ENCODE assay signal across 39 cellular contexts in the genomic region with DNA sequence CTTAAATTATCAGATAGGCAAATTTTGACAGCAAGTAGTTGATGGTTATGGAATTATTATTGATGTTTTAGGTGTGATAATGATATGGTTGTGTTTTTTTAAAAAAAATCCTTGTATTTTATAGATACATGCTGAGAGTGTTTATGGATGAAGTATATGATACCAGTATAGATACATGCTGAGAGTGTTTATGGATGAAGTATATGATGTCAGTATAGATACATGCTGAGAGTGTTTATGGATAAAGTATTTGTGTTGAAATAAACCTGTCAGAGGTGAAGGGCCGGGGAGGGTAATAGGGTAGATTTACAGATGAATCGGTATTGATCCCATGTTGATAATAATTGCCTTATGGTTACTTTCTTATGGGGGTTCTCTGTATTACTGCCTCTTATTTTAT. TPM values are rescaled to one million over a fixed set of nuclear protein-coding genes. Genes with fewer than 3 reads are reported as not detected.
"Had no signal": no experiment of that assay in that cellular context is flagged by ENCODE, and none has a peak within 500 bp of the region (broad histone marks: within the 10 kb centered on the region; RNA-seq: fewer than 3 reads in every experiment).

No MANE protein-coding gene starts in this region.

- H3K9me3 ChIP-seq: MG63 had no signal

- DNase-seq: Karpas-422, Kasumi-1, MG63, MM.1S, MV-4-11, NCI-H1048, NCI-H1092, NCI-H1092 treated with DMSO at 0.1 percent for 48 hours, NCI-H1105, NCI-H1105 treated with DMSO at 0.1 percent for 48 hours, NCI-H1417, NCI-H1417 treated with DMSO at 0.1 percent for 48 hours, NCI-H1436, NCI-H1436 treated with DMSO at 0.1 percent for 48 hours, NCI-H146, NCI-H1694, NCI-H1694 treated with DMSO at 0.1 percent for 48 hours, NCI-H187, NCI-H187 treated with DMSO at 0.1 percent for 48 hours, NCI-H1930, NCI-H2029, NCI-H2029 treated with DMSO at 0.1 percent for 48 hours, NCI-H2081, NCI-H2081 treated with DMSO at 0.1 percent for 48 hours, NCI-H2107, NCI-H2171, NCI-H2171 treated with DMSO at 0.1 percent for 48 hours, NCI-H2227 treated with DMSO at 0.1 percent for 48 hours, NCI-H226, NCI-H345, NCI-H446, NCI-H446 treated with DMSO at 0.1 percent for 48 hours, NCI-H510A, NCI-H510A treated with DMSO at 0.1 percent for 48 hours, NCI-H524 had no signal

- H3K4me3 ChIP-seq: MG63 had no signal

- H3K36me3 ChIP-seq: MG63 had no signal

RNA-seq across cellular contexts. Expression of a gene that starts 6.0 kb away (rescaled TPM):
- total RNA-seq: LHCN-M2, M059J, MCF 10A, NCI-H460 had no signal
